27 cellular contexts compared by ENCODE assay signal in genomic region chr16:76897816-76898215, GRCh38.
"Had no signal": no experiment of that assay in that cellular context is flagged by ENCODE, and none has a peak within 500 bp of the region (broad histone marks: within the 10 kb centered on the region; RNA-seq: fewer than 3 reads in every experiment).

No MANE protein-coding gene starts in this region.

- H3K27me3 Mint-ChIP-seq: activated CD4-positive, alpha-beta T cell treated with anti-CD3 and anti-CD28 coated beads for 36 hours; activated CD8-positive, alpha-beta T cell treated with anti-CD3 and anti-CD28 coated beads for 36 hours; activated naive CD4-positive, alpha-beta T cell treated with anti-CD3 and anti-CD28 coated beads, Interleukin-2, amount 10 ng/mL, durations not matched to agents 7 days and 5 days; activated naive CD8-positive, alpha-beta T cell treated with anti-CD3 and anti-CD28 coated beads for 36 hours; T-cell had no signal

- H3K4me1 Mint-ChIP-seq: activated CD4-positive, alpha-beta T cell treated with anti-CD3 and anti-CD28 coated beads for 36 hours; activated naive CD4-positive, alpha-beta T cell treated with anti-CD3 and anti-CD28 coated beads, Interleukin-2, amount 10 ng/mL, durations not matched to agents 7 days and 5 days; activated naive CD8-positive, alpha-beta T cell treated with anti-CD3 and anti-CD28 coated beads for 36 hours; T-cell had no signal

- H3K36me3 Mint-ChIP-seq: activated naive CD4-positive, alpha-beta T cell treated with anti-CD3 and anti-CD28 coated beads, Interleukin-2, amount 10 ng/mL, durations not matched to agents 7 days and 5 days; activated naive CD8-positive, alpha-beta T cell treated with anti-CD3 and anti-CD28 coated beads for 36 hours; T-cell had no signal

- H3K27ac ChIP-seq: Peyer's patch, SK-N-MC, VCaP had no signal

- DNase-seq: activated CD4-positive, alpha-beta T cell treated with anti-CD3 and anti-CD28 coated beads for 36 hours; activated CD4-positive, CD25-positive, alpha-beta regulatory T cell; activated CD8-positive, alpha-beta memory T cell treated with anti-CD3 and anti-CD28 coated beads, Interleukin-2, amount 50 U/mL, for 4 hours; activated CD8-positive, alpha-beta T cell treated with anti-CD3 and anti-CD28 coated beads for 36 hours; activated gamma-delta T cell treated with Interleukin-2 at 50 U/mL for 16 hours; activated naive CD4-positive, alpha-beta T cell treated with anti-CD3 and anti-CD28 coated beads, Interleukin-2, amount 10 ng/mL, durations not matched to agents 7 days and 5 days; activated naive CD8-positive, alpha-beta T cell treated with anti-CD3 and anti-CD28 coated beads for 36 hours; activated T-cell treated with anti-CD3 and anti-CD28 coated beads, Interleukin-2, amount 50 U/mL, for 72 hours; anterior cingulate cortex; central memory CD4-positive, alpha-beta T cell; Kasumi-1; KBM-7; NCI-H1048; NCI-H146; NCI-H187 treated with DMSO at 0.1 percent for 48 hours; NCI-H2081 treated with DMSO at 0.1 percent for 48 hours; NCI-H446; NCI-H524 treated with DMSO at 0.1 percent for 48 hours; NCI-H748 treated with DMSO at 0.1 percent for 48 hours; Peyer's patch; T-cell; T-helper 2 cell; T1000 had no signal

- H3K36me3 ChIP-seq: Peyer's patch had no signal

- H3K4me3 ChIP-seq: Peyer's patch, SK-N-MC had no signal

- H3K4me3 Mint-ChIP-seq: activated CD4-positive, alpha-beta T cell treated with anti-CD3 and anti-CD28 coated beads for 36 hours; activated CD8-positive, alpha-beta T cell treated with anti-CD3 and anti-CD28 coated beads for 36 hours; activated naive CD4-positive, alpha-beta T cell treated with anti-CD3 and anti-CD28 coated beads, Interleukin-2, amount 10 ng/mL, durations not matched to agents 7 days and 5 days; activated naive CD8-positive, alpha-beta T cell treated with anti-CD3 and anti-CD28 coated beads for 36 hours; activated T-cell treated with anti-CD3 and anti-CD28 coated beads, Interleukin-2, amount 50 U/mL, for 72 hours; T-cell had no signal

- H3K9me3 Mint-ChIP-seq: activated CD8-positive, alpha-beta T cell treated with anti-CD3 and anti-CD28 coated beads for 36 hours had no signal

- H3K27me3 ChIP-seq: Peyer's patch had no signal

- H3K4me1 ChIP-seq: Peyer's patch had no signal

- H3K27ac Mint-ChIP-seq: activated CD4-positive, alpha-beta T cell treated with anti-CD3 and anti-CD28 coated beads for 36 hours; activated CD8-positive, alpha-beta T cell treated with anti-CD3 and anti-CD28 coated beads for 36 hours; activated naive CD4-positive, alpha-beta T cell treated with anti-CD3 and anti-CD28 coated beads, Interleukin-2, amount 10 ng/mL, durations not matched to agents 7 days and 5 days; activated naive CD8-positive, alpha-beta T cell treated with anti-CD3 and anti-CD28 coated beads for 36 hours; activated T-cell treated with anti-CD3 and anti-CD28 coated beads, Interleukin-2, amount 50 U/mL, for 72 hours; activated T-helper 2 cell treated with anti-CD3 and anti-CD28 coated beads, Interferon-gamma antibody, Interleukin-2, Interleukin-4, amounts not matched to agents 10 μg/mL and 5 μg/mL and 100 μg/mL, durations not matched to agents 14 hours and 24 hours and 36 hours; T-cell had no signal

- ATAC-seq: activated CD4-positive, alpha-beta T cell treated with anti-CD3 and anti-CD28 coated beads for 36 hours; activated CD8-positive, alpha-beta T cell treated with anti-CD3 and anti-CD28 coated beads for 36 hours; activated T-cell treated with anti-CD3 and anti-CD28 coated beads, Interleukin-2, amount 50 U/mL, for 72 hours; Right ventricle myocardium inferior; T-cell had no signal
